Comparison of ENCODE assay signal across 10 cellular contexts in genomic region chr4:103934178-103934789, GRCh38.
DNase-seq lines count a peak whose midpoint lies in the region; ATAC-seq and TF ChIP-seq lines count a peak whose summit lies in the region.
"Had no signal": no experiment of that assay in that cellular context is flagged by ENCODE, and none has a peak within 500 bp of the region (broad histone marks: within the 10 kb centered on the region; RNA-seq: fewer than 3 reads in every experiment).

No MANE protein-coding gene starts in this region.

- no peak overlapping the region for H3K4me3 Mint-ChIP-seq in mesothelial cell of epicardium
- H3K4me3 Mint-ChIP-seq in activated T-helper 1 cell treated with anti-CD3 and anti-CD28 coated beads, Interleukin-12 subunit alpha, Interleukin-12 subunit beta, Interleukin-2, Interleukin-4 antibody, amounts not matched to agents 30 ng/mL and 10 ng/mL and 1 ng/mL, durations not matched to agents 14 hours and 24 hours and 36 hours = no peak overlapping the region
- H3K4me3 Mint-ChIP-seq: CD8-positive, alpha-beta memory T cell; stimulated activated naive B cell treated with anti-CD40 and anti-IgM and Interleukin-4, amounts not matched to agents 10 μg/mL and 1 μg/mL and 100 μg/mL, for 72 hours had no signal

- H3K36me3 Mint-ChIP-seq in mesothelial cell of epicardium = no peaks in the 10 kb centered on the region
- H3K36me3 Mint-ChIP-seq in activated T-helper 1 cell treated with anti-CD3 and anti-CD28 coated beads, Interleukin-12 subunit alpha, Interleukin-12 subunit beta, Interleukin-2, Interleukin-4 antibody, amounts not matched to agents 30 ng/mL and 10 ng/mL and 1 ng/mL, durations not matched to agents 14 hours and 24 hours and 36 hours (ENCODE audit: low read depth) = no peaks in the 10 kb centered on the region
- H3K36me3 Mint-ChIP-seq: CD8-positive, alpha-beta memory T cell; stimulated activated naive B cell treated with anti-CD40 and anti-IgM and Interleukin-4, amounts not matched to agents 10 μg/mL and 1 μg/mL and 100 μg/mL, for 72 hours had no signal

- no peaks in the 10 kb centered on the region for H3K27me3 Mint-ChIP-seq in mesothelial cell of epicardium (ENCODE audit: low read depth)
- H3K27me3 Mint-ChIP-seq in activated T-helper 1 cell treated with anti-CD3 and anti-CD28 coated beads, Interleukin-12 subunit alpha, Interleukin-12 subunit beta, Interleukin-2, Interleukin-4 antibody, amounts not matched to agents 30 ng/mL and 10 ng/mL and 1 ng/mL, durations not matched to agents 14 hours and 24 hours and 36 hours (ENCODE audit: insufficient read depth) = no peaks in the 10 kb centered on the region
- H3K27me3 Mint-ChIP-seq: CD8-positive, alpha-beta memory T cell; stimulated activated naive B cell treated with anti-CD40 and anti-IgM and Interleukin-4, amounts not matched to agents 10 μg/mL and 1 μg/mL and 100 μg/mL, for 72 hours had no signal

- H3K4me1 Mint-ChIP-seq in mesothelial cell of epicardium = no peaks in the 10 kb centered on the region
- no peaks in the 10 kb centered on the region for H3K4me1 Mint-ChIP-seq in activated T-helper 1 cell treated with anti-CD3 and anti-CD28 coated beads, Interleukin-12 subunit alpha, Interleukin-12 subunit beta, Interleukin-2, Interleukin-4 antibody, amounts not matched to agents 30 ng/mL and 10 ng/mL and 1 ng/mL, durations not matched to agents 14 hours and 24 hours and 36 hours (ENCODE audit: low read depth)
- H3K4me1 Mint-ChIP-seq: CD8-positive, alpha-beta memory T cell; stimulated activated naive B cell treated with anti-CD40 and anti-IgM and Interleukin-4, amounts not matched to agents 10 μg/mL and 1 μg/mL and 100 μg/mL, for 72 hours had no signal

- TF ChIP-seq CTCF in mesothelial cell of epicardium (IDR thresholded peaks at IDR 0.05; ENCODE audit: unreplicated experiment) = peak; percentile 92

- H3K27ac Mint-ChIP-seq in mesothelial cell of epicardium = no peak overlapping the region
- H3K27ac Mint-ChIP-seq in activated T-helper 1 cell treated with anti-CD3 and anti-CD28 coated beads, Interleukin-12 subunit alpha, Interleukin-12 subunit beta, Interleukin-2, Interleukin-4 antibody, amounts not matched to agents 30 ng/mL and 10 ng/mL and 1 ng/mL, durations not matched to agents 14 hours and 24 hours and 36 hours = no peak overlapping the region
- H3K27ac Mint-ChIP-seq: CD8-positive, alpha-beta memory T cell; stimulated activated naive B cell treated with anti-CD40 and anti-IgM and Interleukin-4, amounts not matched to agents 10 μg/mL and 1 μg/mL and 100 μg/mL, for 72 hours had no signal

- intact Hi-C loops in activated T-helper 1 cell treated with anti-CD3 and anti-CD28 coated beads, Interleukin-12 subunit alpha, Interleukin-12 subunit beta, Interleukin-2, Interleukin-4 antibody, amounts not matched to agents 30 ng/mL and 10 ng/mL and 1 ng/mL, durations not matched to agents 14 hours and 24 hours and 36 hours (cut with micrococcal nuclease) = loop anchor here (10.0 kb wide), 1 partner anchor 729 kb away; no protein-coding TSS in a partner anchor

- no peaks in the 10 kb centered on the region for H3K9me3 Mint-ChIP-seq in mesothelial cell of epicardium
- H3K9me3 Mint-ChIP-seq in activated T-helper 1 cell treated with anti-CD3 and anti-CD28 coated beads, Interleukin-12 subunit alpha, Interleukin-12 subunit beta, Interleukin-2, Interleukin-4 antibody, amounts not matched to agents 30 ng/mL and 10 ng/mL and 1 ng/mL, durations not matched to agents 14 hours and 24 hours and 36 hours = no peaks in the 10 kb centered on the region
- H3K9me3 Mint-ChIP-seq: stimulated activated naive B cell treated with anti-CD40 and anti-IgM and Interleukin-4, amounts not matched to agents 10 μg/mL and 1 μg/mL and 100 μg/mL, for 72 hours had no signal

- DNase-seq in NCI-H146 (lab: John Stamatoyannopoulos, UW) (peak; percentile 23), NCI-H146 treated with DMSO at 0.1 percent for 48 hours (lab: John Stamatoyannopoulos, UW; ENCODE audit: unreplicated experiment) (no peak), NCI-H748 treated with DMSO at 0.1 percent for 48 hours (lab: John Stamatoyannopoulos, UW) (peak; percentile 45), cerebellum (ENCODE audit: low spot score) (peak; percentile 7), mesothelial cell of epicardium (ENCODE audit: low spot score in 2 of 2, unreplicated experiment in 2 of 2) (no peak)
- no peak for DNase-seq in activated T-helper 1 cell treated with anti-CD3 and anti-CD28 coated beads, Interleukin-12 subunit alpha, Interleukin-12 subunit beta, Interleukin-2, Interleukin-4 antibody, amounts not matched to agents 30 ng/mL and 10 ng/mL and 1 ng/mL, durations not matched to agents 14 hours and 24 hours and 36 hours (ENCODE audit: low spot score)
- DNase-seq: stimulated activated naive B cell treated with anti-CD40 and anti-IgM and Interleukin-4, amounts not matched to agents 10 μg/mL and 1 μg/mL and 100 μg/mL, for 72 hours had no signal

- peak; percentile 68 for ATAC-seq in GM19397 (IDR thresholded peaks at IDR 0.05; ENCODE audit: unreplicated experiment)
- ATAC-seq in HG03439 (IDR thresholded peaks at IDR 0.05; ENCODE audit: unreplicated experiment) = peak; percentile 82

Comparison
In these comparisons a context has a peak if more than half of its experiments do, and no peak if none do; other contexts are left out.
1. DNase-seq: peak in NCI-H146 (single experiment), NCI-H748 treated with DMSO at 0.1 percent for 48 hours (single experiment) and cerebellum (single experiment); none in NCI-H146 treated with DMSO at 0.1 percent for 48 hours (single experiment), mesothelial cell of epicardium (0 of 2) and activated T-helper 1 cell treated with anti-CD3 and anti-CD28 coated beads, Interleukin-12 subunit alpha, Interleukin-12 subunit beta, Interleukin-2, Interleukin-4 antibody, amounts not matched to agents 30 ng/mL and 10 ng/mL and 1 ng/mL, durations not matched to agents 14 hours and 24 hours and 36 hours (single experiment).